1 cellular context compared by ENCODE assay signal in genomic region chr7:121992046-121992445, GRCh38.
TF ChIP-seq lines count a peak whose summit lies in the region.

No MANE protein-coding gene starts in this region.

TF ChIP-seq in WTC11, 78 proteins besides CTCF, POLR2A, EP300 and RAD21 (continued from another document):
- no peak for TF ChIP-seq CBFB (CRISPR knock-in tag; IDR thresholded peaks at IDR 0.05; ENCODE audit: low read depth)
